In the genomic region with DNA sequence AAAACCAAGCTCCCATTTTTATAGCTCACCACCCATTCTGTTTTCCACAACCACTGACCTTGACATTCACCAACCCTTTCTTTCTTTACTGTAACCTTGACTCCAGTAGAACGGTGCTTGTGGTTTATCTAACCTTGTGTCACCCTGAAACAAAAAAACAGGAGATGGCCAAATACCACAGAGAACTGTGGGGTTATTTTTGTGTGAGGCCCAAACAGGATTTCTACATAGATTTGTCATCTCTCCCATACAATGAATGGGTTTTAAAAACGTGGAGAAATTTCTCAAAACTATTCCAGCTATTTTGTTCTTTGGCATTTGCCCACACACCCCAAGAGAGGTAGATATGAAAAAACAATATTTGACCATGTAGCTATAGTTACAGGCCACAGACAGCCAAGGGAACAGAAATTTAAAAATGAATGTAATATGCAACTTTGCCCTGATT, we compare ENCODE assay signal across 20 cellular contexts.
A peak's percentile ranks its signal among the peaks of the same experiment; 100 is the strongest.
DNase-seq lines count a peak whose midpoint lies in the region; ATAC-seq and TF ChIP-seq lines count a peak whose summit lies in the region.
"Had no signal": no experiment of that assay in that cellular context is flagged by ENCODE, and none has a peak within 500 bp of the region (broad histone marks: within the 10 kb centered on the region; RNA-seq: fewer than 3 reads in every experiment).

No MANE protein-coding gene starts in this region.

- H4K5ac ChIP-seq in H9 (ENCODE audit: insufficient read length, low read depth, low read length): no peak overlapping the region

- no peak overlapping the region for H4K91ac ChIP-seq in H9 (ENCODE audit: insufficient read length, low read depth, low read length)

- no peak overlapping the region for H2BK20ac ChIP-seq in H9 (ENCODE audit: low read depth, low read length, poor library complexity, severe bottlenecking)

- no peak overlapping the region for H2BK5ac ChIP-seq in H9 (ENCODE audit: insufficient read length, low read length)

- no peak overlapping the region for H2AK5ac ChIP-seq in H9 (ENCODE audit: insufficient read length, low read length)

- no peaks in the 10 kb centered on the region; a peak in 1 of 5 replicates for H3K9me3 Mint-ChIP-seq in H9
- H3K9me3 Mint-ChIP-seq: activated T-helper 2 cell treated with anti-CD3 and anti-CD28 coated beads, Interferon-gamma antibody, Interleukin-2, Interleukin-4, amounts not matched to agents 10 μg/mL and 5 μg/mL and 100 μg/mL, durations not matched to agents 14 hours and 24 hours and 36 hours; CD4-positive, alpha-beta T cell; natural killer cell had no signal

- H2AFZ ChIP-seq in GM23248 (peak overlapping the region; percentile 13; the same call in 1 of the 2 replicates), fibroblast of lung (ENCODE audit: low read length) (no peak overlapping the region), H9 (ENCODE audit: low read length) (no peak overlapping the region)
- H2AFZ ChIP-seq: PC-9 had no signal

- H3T11ph ChIP-seq in H9 (ENCODE audit: low read length): no peak overlapping the region

- H3K27me3 ChIP-seq in GM23248 (replicated peaks; ENCODE audit: insufficient read depth): no peaks in the 10 kb centered on the region
- H3K27me3 ChIP-seq in adipocyte (replicated peaks; ENCODE audit: control insufficient read depth, insufficient read depth, low read length): no peaks in the 10 kb centered on the region
- H3K27me3 ChIP-seq in fibroblast of lung (ENCODE audit: control insufficient read depth, insufficient read depth, low read length): no peaks in the 10 kb centered on the region
- no peaks in the 10 kb centered on the region for H3K27me3 ChIP-seq in skeletal muscle satellite cell (ENCODE audit: control insufficient read depth, insufficient read depth, low read length)
- no peaks in the 10 kb centered on the region for H3K27me3 ChIP-seq in H7 (ENCODE audit: control insufficient read depth, insufficient read depth, low read length)
- no peaks in the 10 kb centered on the region for H3K27me3 ChIP-seq in H9 (ENCODE audit: insufficient read depth, low read length)
- H3K27me3 ChIP-seq: esophagus squamous epithelium had no signal

- H3K79me2 ChIP-seq in GM23248 (ENCODE audit: insufficient read depth) (no peaks in the 10 kb centered on the region), fibroblast of lung (ENCODE audit: control insufficient read depth, insufficient read depth, low read length) (no peaks in the 10 kb centered on the region), H9 (ENCODE audit: insufficient read depth, low read length) (no peaks in the 10 kb centered on the region)

- H3K27me3 Mint-ChIP-seq in H9 (ENCODE audit: low read depth): no peaks in the 10 kb centered on the region
- H3K27me3 Mint-ChIP-seq: CD4-positive, alpha-beta T cell had no signal

- TF ChIP-seq CTCF in fibroblast of lung (conservative IDR thresholded peaks at IDR 0.05 in 1 of 2, IDR thresholded peaks at IDR 0.05 in 1 of 2; ENCODE audit: low read depth in 1 of 2, low read length in 2 of 2) (no peak), H9 (conservative IDR thresholded peaks at IDR 0.05) (no peak)

- H3K79me1 ChIP-seq in H9 (ENCODE audit: insufficient read depth, low read depth, low read length, poor library complexity, severe bottlenecking): no peaks in the 10 kb centered on the region

- H3K4ac ChIP-seq in H9 (ENCODE audit: low read depth, low read length): no peak overlapping the region

- H3K4me1 ChIP-seq in GM23248 (ENCODE audit: insufficient read depth) (peaks cover 41% of the 10 kb centered on the region), adipocyte (ENCODE audit: control insufficient read depth, insufficient read depth, low read length) (peaks cover 41% of the 10 kb centered on the region), fibroblast of lung (ENCODE audit: control insufficient read depth, extremely low read depth, insufficient read depth, low read length) (peaks cover 7% of the 10 kb centered on the region), skeletal muscle satellite cell (ENCODE audit: control insufficient read depth, insufficient read depth, low read length) (peaks cover 14% of the 10 kb centered on the region), H9 (ENCODE audit: insufficient read depth, low read length) (peaks cover 16% of the 10 kb centered on the region; the same call in 1 of the 2 replicates)
- H3K4me1 ChIP-seq: esophagus squamous epithelium, psoas muscle had no signal

- H3K27ac ChIP-seq in GM23248 (peak overlapping the region; percentile 86), fibroblast of lung (ENCODE audit: insufficient read depth, low read length) (no peak overlapping the region), H9 (ENCODE audit: insufficient read length, low read depth, low read length) (no peak overlapping the region)
- H3K27ac ChIP-seq: dorsolateral prefrontal cortex, esophagus squamous epithelium, PC-9, psoas muscle, VCaP had no signal

- peaks cover 24% of the 10 kb centered on the region for H3F3A ChIP-seq in GM23248 (ENCODE audit: insufficient read depth)

- H3K27ac Mint-ChIP-seq in H9: no peak overlapping the region
- H3K27ac Mint-ChIP-seq: activated CD8-positive, alpha-beta T cell treated with anti-CD3 and anti-CD28 coated beads, Interleukin-2, amount 10 ng/mL, durations not matched to agents 7 days and 5 days; activated T-helper 2 cell treated with anti-CD3 and anti-CD28 coated beads, Interferon-gamma antibody, Interleukin-2, Interleukin-4, amounts not matched to agents 10 μg/mL and 5 μg/mL and 100 μg/mL, durations not matched to agents 14 hours and 24 hours and 36 hours; CD4-positive, alpha-beta T cell; natural killer cell had no signal

- no peak overlapping the region for H2BK120ac ChIP-seq in H9 (ENCODE audit: low read depth, low read length, poor library complexity, severe bottlenecking)

- H3K4me3 Mint-ChIP-seq in H9: no peak overlapping the region
- H3K4me3 Mint-ChIP-seq: activated CD8-positive, alpha-beta T cell treated with anti-CD3 and anti-CD28 coated beads, Interleukin-2, amount 10 ng/mL, durations not matched to agents 7 days and 5 days; CD4-positive, alpha-beta T cell; natural killer cell had no signal

- no peaks in the 10 kb centered on the region for H4K20me1 ChIP-seq in GM23248 (ENCODE audit: insufficient read depth)
- no peaks in the 10 kb centered on the region for H4K20me1 ChIP-seq in fibroblast of lung (ENCODE audit: control insufficient read depth, extremely low read depth, insufficient read depth, low read length)
- no peaks in the 10 kb centered on the region for H4K20me1 ChIP-seq in H9 (ENCODE audit: control insufficient read depth, insufficient read depth, insufficient read length)

- H3K4me1 Mint-ChIP-seq in H9: peaks cover 42 to 43% of the 10 kb centered on the region in 2 experiments
- H3K4me1 Mint-ChIP-seq: natural killer cell had no signal

- H3K36me3 ChIP-seq in GM23248 (ENCODE audit: low read depth) (no peaks in the 10 kb centered on the region), adipocyte (ENCODE audit: control insufficient read depth, insufficient read depth, low read length, severe bottlenecking) (no peaks in the 10 kb centered on the region), fibroblast of lung (ENCODE audit: control insufficient read depth, insufficient read depth, low read length) (no peaks in the 10 kb centered on the region), skeletal muscle satellite cell (ENCODE audit: insufficient read depth, low read length) (no peaks in the 10 kb centered on the region), H7 (replicated peaks; ENCODE audit: control insufficient read depth, insufficient read depth, low read length) (no peaks in the 10 kb centered on the region)
- H3K36me3 ChIP-seq: esophagus squamous epithelium had no signal

- no peak for ATAC-seq in HG03095 (IDR thresholded peaks at IDR 0.05; ENCODE audit: unreplicated experiment)
- ATAC-seq: activated CD8-positive, alpha-beta T cell treated with anti-CD3 and anti-CD28 coated beads, Interleukin-2, amount 10 ng/mL, durations not matched to agents 7 days and 5 days; natural killer cell; psoas muscle had no signal

- H3K4me3 ChIP-seq in GM23248: no peak overlapping the region
- peak overlapping the region; percentile 37 for H3K4me3 ChIP-seq in adipocyte (ENCODE audit: low read length)
- no peak overlapping the region for H3K4me3 ChIP-seq in fibroblast of lung (replicated peaks in 1 of 4; ENCODE audit: control extremely low read depth in 1 of 4, insufficient read depth in 1 of 4, low read depth in 3 of 4, low read length in 4 of 4)
- no peak overlapping the region for H3K4me3 ChIP-seq in skeletal muscle satellite cell (ENCODE audit: low read length)
- no peak overlapping the region for H3K4me3 ChIP-seq in H7 (ENCODE audit: insufficient read depth, low read depth, low read length)
- H3K4me3 ChIP-seq: dorsolateral prefrontal cortex, esophagus squamous epithelium, PC-9, psoas muscle had no signal

- H3K9ac ChIP-seq in GM23248 (peak overlapping the region; percentile 57), adipocyte (ENCODE audit: low read length) (peak overlapping the region; percentile 53), fibroblast of lung (ENCODE audit: insufficient read depth, low read length) (no peak overlapping the region), skeletal muscle satellite cell (ENCODE audit: low read depth, low read length) (peak overlapping the region; percentile 39), H9 (ENCODE audit: extremely low read depth, insufficient read length, low read length) (no peak overlapping the region)

- no peaks in the 10 kb centered on the region for H3K23me2 ChIP-seq in H9 (ENCODE audit: insufficient read length, low read depth, low read length, poor library complexity, severe bottlenecking)

- no peak overlapping the region for H2BK12ac ChIP-seq in H9 (ENCODE audit: insufficient read length, low read depth, low read length)

- no peak overlapping the region for H3K56ac ChIP-seq in H9 (ENCODE audit: insufficient read length, low read depth, low read length)

- H3K9me2 ChIP-seq in GM23248 (ENCODE audit: insufficient read depth): no peaks in the 10 kb centered on the region

- H3K36me3 Mint-ChIP-seq in H9 (ENCODE audit: insufficient read depth in 1 of 3, low read depth in 3 of 3): peaks cover 0 to 19% (median 0%) of the 10 kb centered on the region in 3 experiments; a peak in 5 of 7 replicates
- H3K36me3 Mint-ChIP-seq: natural killer cell had no signal

- H3K4me2 ChIP-seq in GM23248 (ENCODE audit: unreplicated experiment) (peak overlapping the region; percentile 47), fibroblast of lung (ENCODE audit: extremely low read depth, insufficient read depth, low read length) (peak overlapping the region; percentile 10), skeletal muscle satellite cell (ENCODE audit: low read length) (peak overlapping the region; percentile 32), H9 (ENCODE audit: insufficient read depth, insufficient read length, low read length) (no peak overlapping the region)
- H3K4me2 ChIP-seq: PC-9 had no signal

- no peak overlapping the region for H2BK15ac ChIP-seq in H9 (ENCODE audit: low read depth, low read length)

- H3K18ac ChIP-seq in H9 (ENCODE audit: insufficient read length, low read depth, low read length): no peak overlapping the region

- peak; percentile 77 for DNase-seq in GM23248
- DNase-seq in adipocyte (ENCODE audit: low read depth): peak; percentile 88
- peak in 1 of 2 donors; percentile 80 for DNase-seq in fibroblast of lung (ENCODE audit: low read depth in 2 of 2)
- no peak for DNase-seq in H7
- DNase-seq in H9: no peak
- DNase-seq: activated CD8-positive, alpha-beta T cell treated with anti-CD3 and anti-CD28 coated beads, Interleukin-2, amount 10 ng/mL, durations not matched to agents 7 days and 5 days; CD4-positive, alpha-beta T cell; DMS79; dorsolateral prefrontal cortex; esophagus squamous epithelium; natural killer cell; NCI-H1694 treated with DMSO at 0.1 percent for 48 hours; NCI-H526; psoas muscle; stimulated activated CD4-positive, alpha-beta T cell treated with anti-CD3 and anti-CD28 coated beads, Interleukin-2, amount 100 ng/mL, for 24 hours had no signal

- no peak overlapping the region for H3K14ac ChIP-seq in H9 (ENCODE audit: insufficient read depth, low read length)

- no peak overlapping the region for H4K8ac ChIP-seq in H9 (replicated peaks; ENCODE audit: insufficient read length, low read depth, low read length)

- WGBS in GM23248 (ENCODE audit: low coverage in 1 of 2, low lambda C conversion rate in 2 of 2, missing lambda C conversion rate in 2 of 2), 2 experiments: 1 to 4% methylated on average over 2 of the region's 2 CpGs
- WGBS in H9 (ENCODE audit: extremely low coverage, insufficient read length, low lambda C conversion rate): no CpG with 5 or more reads among the region's 2 CpGs

- no peak overlapping the region for H3K23ac ChIP-seq in H9 (ENCODE audit: insufficient read length, low read depth, low read length)

- H3K9me3 ChIP-seq in GM23248 (ENCODE audit: low read depth) (no peaks in the 10 kb centered on the region), adipocyte (ENCODE audit: control insufficient read depth, low read length) (no peaks in the 10 kb centered on the region), fibroblast of lung (ENCODE audit: control insufficient read depth, insufficient read depth, low read depth, low read length) (no peaks in the 10 kb centered on the region), skeletal muscle satellite cell (replicated peaks; ENCODE audit: low read length) (no peaks in the 10 kb centered on the region), H9 (ENCODE audit: control insufficient read depth, low read depth, low read length) (no peaks in the 10 kb centered on the region)
- H3K9me3 ChIP-seq: esophagus squamous epithelium, psoas muscle had no signal

- in situ Hi-C loops in GM23248 (cut with MboI): no loop called here

Comparison
In these comparisons a context has a peak if more than half of its experiments do, and no peak if none do; other contexts are left out.
1. DNase-seq: peak in GM23248 (single experiment) and adipocyte (single experiment); none in H7 (single experiment) and H9 (single experiment).
2. H3K9ac ChIP-seq: peak in GM23248 (single experiment), adipocyte (single experiment) and skeletal muscle satellite cell (single experiment); none in fibroblast of lung (single experiment) and H9 (single experiment).